Comparison of ENCODE assay signal across 16 cellular contexts in genomic region chr20:15919118-15919517, GRCh38.
"Had no signal": no experiment of that assay in that cellular context is flagged by ENCODE, and none has a peak within 500 bp of the region (broad histone marks: within the 10 kb centered on the region; RNA-seq: fewer than 3 reads in every experiment).

No MANE protein-coding gene starts in this region.

- H3K27ac ChIP-seq: colonic mucosa, heart left ventricle, neutrophil, thoracic aorta had no signal

- ATAC-seq: heart left ventricle; naive thymus-derived CD8-positive, alpha-beta T cell; sciatic nerve; stimulated activated memory B cell treated with anti-CD40 and anti-IgM and Interleukin-4, amounts not matched to agents 10 μg/mL and 1 μg/mL and 100 μg/mL, for 72 hours; stimulated activated naive CD8-positive, alpha-beta T cell treated with anti-CD3 and anti-CD28 coated beads, Interleukin-15, amount 100 ng/mL, for 72 hours had no signal

- H3K4me1 Mint-ChIP-seq: stimulated activated naive CD8-positive, alpha-beta T cell treated with anti-CD3 and anti-CD28 coated beads, Interleukin-15, amount 100 ng/mL, for 72 hours had no signal

- H3K36me3 Mint-ChIP-seq: naive thymus-derived CD8-positive, alpha-beta T cell had no signal

- H3K4me1 ChIP-seq: colonic mucosa, heart left ventricle had no signal

- H3K36me3 ChIP-seq: colonic mucosa, heart left ventricle, neutrophil, spleen, thoracic aorta had no signal

- H3K27ac Mint-ChIP-seq: naive thymus-derived CD8-positive, alpha-beta T cell; stimulated activated memory B cell treated with anti-CD40 and anti-IgM and Interleukin-4, amounts not matched to agents 10 μg/mL and 1 μg/mL and 100 μg/mL, for 72 hours; stimulated activated naive CD8-positive, alpha-beta T cell treated with anti-CD3 and anti-CD28 coated beads, Interleukin-15, amount 100 ng/mL, for 72 hours had no signal

- DNase-seq: colonic mucosa; dermis blood vessel endothelial cell; heart left ventricle; hypothalamus; naive thymus-derived CD8-positive, alpha-beta T cell; posterior cingulate gyrus; spleen; stimulated activated CD4-positive, alpha-beta T cell treated with anti-CD3 and anti-CD28 coated beads, Interleukin-15, amount 100 ng/mL, for 24 hours; stimulated activated CD4-positive, alpha-beta T cell treated with anti-CD3 and anti-CD28 coated beads, Interleukin-1b, Interleukin-23, amount 100 ng/mL, for 48 hours; stimulated activated CD4-positive, alpha-beta T cell treated with anti-CD3 and anti-CD28 coated beads, Interleukin-4, amount 100 ng/mL, for 24 hours; stimulated activated naive CD8-positive, alpha-beta T cell treated with anti-CD3 and anti-CD28 coated beads, Interleukin-15, amount 100 ng/mL, for 72 hours; trophoblast cell had no signal

- H3K27me3 ChIP-seq: colonic mucosa, heart left ventricle, neutrophil, spleen had no signal

- H3K27me3 Mint-ChIP-seq: stimulated activated memory B cell treated with anti-CD40 and anti-IgM and Interleukin-4, amounts not matched to agents 10 μg/mL and 1 μg/mL and 100 μg/mL, for 72 hours had no signal

- H3K4me3 Mint-ChIP-seq: naive thymus-derived CD8-positive, alpha-beta T cell; stimulated activated memory B cell treated with anti-CD40 and anti-IgM and Interleukin-4, amounts not matched to agents 10 μg/mL and 1 μg/mL and 100 μg/mL, for 72 hours; stimulated activated naive CD8-positive, alpha-beta T cell treated with anti-CD3 and anti-CD28 coated beads, Interleukin-15, amount 100 ng/mL, for 72 hours had no signal

- H3K9me3 ChIP-seq: colonic mucosa, heart left ventricle, neutrophil, spleen, thoracic aorta had no signal

- H3K4me3 ChIP-seq: colonic mucosa, heart left ventricle, spleen, thoracic aorta had no signal
